11 cellular contexts compared by ENCODE assay signal in the genomic region with DNA sequence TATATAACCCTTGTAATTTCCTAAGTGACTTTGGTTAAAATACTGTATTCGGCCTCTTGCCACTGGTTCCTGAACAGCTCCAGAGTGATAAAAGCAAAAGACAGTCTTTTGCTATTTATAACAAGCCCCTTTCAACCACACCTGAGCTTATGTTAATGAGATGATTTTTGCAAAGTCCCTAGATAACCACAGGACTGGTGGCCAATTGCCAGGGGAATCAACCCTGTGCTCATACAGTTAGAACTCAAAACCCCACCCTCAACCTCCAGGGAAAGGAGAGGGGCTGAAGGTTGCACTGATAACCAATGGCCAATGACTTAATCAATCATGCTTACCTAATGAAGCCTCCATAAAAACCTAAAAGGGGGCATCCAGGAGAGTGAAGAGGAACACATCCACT.
DNase-seq lines count a peak whose midpoint lies in the region; ATAC-seq, FAIRE-seq and TF ChIP-seq lines count a peak whose summit lies in the region.
"Had no signal": no experiment of that assay in that cellular context is flagged by ENCODE, and none has a peak within 500 bp of the region (broad histone marks: within the 10 kb centered on the region; RNA-seq: fewer than 3 reads in every experiment).

No MANE protein-coding gene starts in this region.

- peak overlapping the region; percentile 72 for H3K27ac Mint-ChIP-seq in activated T-helper 17 cell treated with anti-CD3 and anti-CD28 coated beads, Interleukin-2, amount 50 U/mL, for 72 hours
- H3K27ac Mint-ChIP-seq in naive thymus-derived CD8-positive, alpha-beta T cell: peak overlapping the region in 5 of 10 donors; percentile 56 to 83 (median 79)

- POLR2A ChIA-PET in naive thymus-derived CD8-positive, alpha-beta T cell (lab: Charles Lee): interaction anchor here (0.6 to 0.8 kb wide), 2 partner anchors 15 to 18 kb away, joined by 3 read pairs; no protein-coding TSS in a partner anchor

- peak; percentile 64 for ATAC-seq in GM21723 (IDR thresholded peaks at IDR 0.05; ENCODE audit: unreplicated experiment)
- peak; percentile 29 for ATAC-seq in activated T-helper 17 cell treated with anti-CD3 and anti-CD28 coated beads, Interleukin-2, amount 50 U/mL, for 72 hours (replicated peaks)
- ATAC-seq in naive thymus-derived CD8-positive, alpha-beta T cell: peak; percentile 29 to 43

- peak overlapping the region; percentile 61 for H3K4me3 Mint-ChIP-seq in activated T-helper 17 cell treated with anti-CD3 and anti-CD28 coated beads, Interleukin-2, amount 50 U/mL, for 72 hours
- H3K4me3 Mint-ChIP-seq in naive thymus-derived CD8-positive, alpha-beta T cell: peak overlapping the region in 7 of 10 donors; percentile 11 to 57 (median 35)

- no peak for DNase-seq in GM12892 (ENCODE audit: insufficient read length)
- peak in 2 of 10 donors; percentile 11 to 18 for DNase-seq in naive thymus-derived CD8-positive, alpha-beta T cell
- no peak for DNase-seq in GDM1 (lab: John Stamatoyannopoulos, UW)
- no peak for DNase-seq in T-helper 9 cell
- no peak for DNase-seq in COLO829 (ENCODE audit: low spot score)
- DNase-seq: cerebellar nuclear complex, islet precursor cell, NCI-H524, SK-N-SH had no signal

- peaks cover 13% of the 10 kb centered on the region for H3K36me3 Mint-ChIP-seq in activated T-helper 17 cell treated with anti-CD3 and anti-CD28 coated beads, Interleukin-2, amount 50 U/mL, for 72 hours (ENCODE audit: low read depth)
- H3K36me3 Mint-ChIP-seq in naive thymus-derived CD8-positive, alpha-beta T cell: peaks cover 0 to 2% (median 0%) of the 10 kb centered on the region in 3 donors

- no peaks in the 10 kb centered on the region for H3K27me3 Mint-ChIP-seq in activated T-helper 17 cell treated with anti-CD3 and anti-CD28 coated beads, Interleukin-2, amount 50 U/mL, for 72 hours
- H3K27me3 Mint-ChIP-seq in naive thymus-derived CD8-positive, alpha-beta T cell: no peaks in the 10 kb centered on the region

- no peaks in the 10 kb centered on the region for H3K9me3 Mint-ChIP-seq in activated T-helper 17 cell treated with anti-CD3 and anti-CD28 coated beads, Interleukin-2, amount 50 U/mL, for 72 hours
- no peaks in the 10 kb centered on the region for H3K9me3 Mint-ChIP-seq in naive thymus-derived CD8-positive, alpha-beta T cell

- TF ChIP-seq POLR2A in GM12892 (IDR thresholded peaks at IDR 0.05; ENCODE audit: low read depth, low read length): no peak

- FAIRE-seq in GM12892 (lab: Jason Lieb, UNC): peak; percentile 74

- peaks cover 52% of the 10 kb centered on the region for H3K4me1 Mint-ChIP-seq in activated T-helper 17 cell treated with anti-CD3 and anti-CD28 coated beads, Interleukin-2, amount 50 U/mL, for 72 hours
- H3K4me1 Mint-ChIP-seq in naive thymus-derived CD8-positive, alpha-beta T cell: peaks cover 30 to 75% (median 62%) of the 10 kb centered on the region in 4 donors
